8 cellular contexts compared by ENCODE assay signal in genomic region chr5:69217154-69217731, GRCh38.
DNase-seq lines count a peak whose midpoint lies in the region; ATAC-seq and TF ChIP-seq lines count a peak whose summit lies in the region.

No MANE protein-coding gene starts in this region.

- H3K9ac ChIP-seq in DND-41 (ENCODE audit: low read depth, low read length), result peak overlapping the region; percentile 63
- peak overlapping the region; percentile 65 for H3K9ac ChIP-seq in iPS-18a (ENCODE audit: low read length)

- intact Hi-C loops in posterior cingulate gyrus (cut with DNase I), result loop anchor here (2.0 kb wide), 1 partner anchor 26 kb away; no protein-coding TSS in a partner anchor

- peak overlapping the region; percentile 39 to 87 for H3K4me3 ChIP-seq in DND-41 (ENCODE audit: low read depth in 1 of 2, low read length in 2 of 2)
- peak overlapping the region; percentile 94 for H3K4me3 ChIP-seq in LNCaP clone FGC (ENCODE audit: low read depth, low read length)
- H3K4me3 ChIP-seq in iPS-18a (ENCODE audit: low read length), result peak overlapping the region; percentile 83

- H3K4me2 ChIP-seq in DND-41 (ENCODE audit: insufficient read depth, low read length), result peak overlapping the region; percentile 65

- H4K20me1 ChIP-seq in DND-41 (ENCODE audit: insufficient read depth, low read length), result no peaks in the 10 kb centered on the region

- H3K79me2 ChIP-seq in DND-41 (ENCODE audit: insufficient read depth, low read length), result peaks cover 37% of the 10 kb centered on the region

- no peaks in the 10 kb centered on the region for H3K27me3 ChIP-seq in DND-41 (ENCODE audit: insufficient read depth, low read length, poor library complexity)
- H3K27me3 ChIP-seq in iPS-18a (ENCODE audit: control insufficient read depth, insufficient read depth, low read length), result no peaks in the 10 kb centered on the region

- H3K4me1 ChIP-seq in DND-41 (ENCODE audit: insufficient read depth, low read length), result peaks cover 29% of the 10 kb centered on the region
- H3K4me1 ChIP-seq in iPS-18a (ENCODE audit: control insufficient read depth, low read depth, low read length), result no peaks in the 10 kb centered on the region

- H3K9me3 ChIP-seq in DND-41 (ENCODE audit: insufficient read depth, low read length, severe bottlenecking) (no peaks in the 10 kb centered on the region), iPS-18a (ENCODE audit: control insufficient read depth, low read depth, low read length) (no peaks in the 10 kb centered on the region)

- ATAC-seq in DND-41 (ENCODE audit: insufficient read depth, low read depth) (peak; percentile 87), HG03460 (IDR thresholded peaks at IDR 0.05; ENCODE audit: unreplicated experiment) (no peak)

- H3K27ac ChIP-seq in DND-41 (ENCODE audit: low read length), result peak overlapping the region; percentile 74
- peak overlapping the region; percentile 73 for H3K27ac ChIP-seq in iPS-18a (ENCODE audit: low read length)

- DNase-seq in DND-41 (peak; percentile 95), LNCaP clone FGC (ENCODE audit: low read depth) (no peak), activated gamma-delta T cell (lab: John Stamatoyannopoulos, UW) (peak; percentile 94), GDM1 (lab: John Stamatoyannopoulos, UW) (no peak), posterior cingulate gyrus (no peak)
- DNase-seq in stimulated activated CD4-positive, alpha-beta T cell treated with anti-CD3 and anti-CD28 coated beads, Interleukin-4, amount 100 ng/mL, for 1 hour, result peak; percentile 94

- peaks cover 12% of the 10 kb centered on the region for H3K36me3 ChIP-seq in DND-41 (ENCODE audit: insufficient read depth, low read length)
- H3K36me3 ChIP-seq in iPS-18a (ENCODE audit: control insufficient read depth, low read depth, low read length), result no peaks in the 10 kb centered on the region

- H2AFZ ChIP-seq in DND-41 (ENCODE audit: low read depth, low read length), result peak overlapping the region; percentile 90

- TF ChIP-seq CTCF in DND-41 (IDR thresholded peaks at IDR 0.05; ENCODE audit: borderline replicate concordance, extremely low read depth, low read length, poor library complexity, severe bottlenecking), result no peak
- no peak for TF ChIP-seq CTCF in LNCaP clone FGC (IDR thresholded peaks at IDR 0.05; ENCODE audit: control insufficient read depth, extremely low read depth, insufficient read depth)

Comparison
In these comparisons a context has a peak if more than half of its experiments do, and no peak if none do; other contexts are left out.
1. DNase-seq: peak in DND-41 (single experiment), activated gamma-delta T cell (single experiment) and stimulated activated CD4-positive, alpha-beta T cell treated with anti-CD3 and anti-CD28 coated beads, Interleukin-4, amount 100 ng/mL, for 1 hour (single experiment); none in LNCaP clone FGC (single experiment), GDM1 (single experiment) and posterior cingulate gyrus (0 of 10).
2. Peak in every context shown above with its lines, with median percentiles within 50 percentile points of each other: H3K4me3 ChIP-seq.